Comparison of ENCODE assay signal across 14 cellular contexts in the genomic region with DNA sequence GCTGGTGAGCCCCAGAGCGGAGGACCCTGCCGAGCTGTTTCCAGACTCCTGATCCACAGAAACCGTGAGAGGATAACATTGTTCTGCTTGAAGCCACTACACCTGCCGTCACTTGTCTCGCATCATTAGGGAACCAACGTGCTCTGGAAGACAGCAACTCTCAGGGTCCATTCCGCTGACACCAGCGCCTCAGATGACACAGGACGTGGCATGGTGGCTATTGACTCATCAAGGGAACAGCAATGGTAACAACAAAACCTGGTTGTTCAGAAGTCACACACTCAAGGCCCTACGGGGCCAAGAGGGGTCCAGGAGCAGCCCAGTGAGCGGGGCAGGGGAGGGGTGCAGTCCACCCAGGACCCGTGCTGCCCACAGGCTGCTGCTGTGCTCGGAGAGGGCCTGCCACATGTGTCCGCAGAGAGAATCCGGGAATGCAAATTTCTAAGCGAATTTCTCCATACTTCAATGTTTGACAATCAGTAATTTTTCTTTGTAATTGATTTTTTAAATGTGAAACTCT.
DNase-seq lines count a peak whose midpoint lies in the region; ATAC-seq, FAIRE-seq and TF ChIP-seq lines count a peak whose summit lies in the region.
"Had no signal": no experiment of that assay in that cellular context is flagged by ENCODE, and none has a peak within 500 bp of the region (broad histone marks: within the 10 kb centered on the region; RNA-seq: fewer than 3 reads in every experiment).

No MANE protein-coding gene starts in this region.

- H2BK5ac ChIP-seq in H1 (ENCODE audit: low read depth, low read length), result peak overlapping the region; percentile 60; the same call in 1 of the 2 replicates

- H3K4me3 ChIP-seq in H1 (ENCODE audit: extremely low read depth in 1 of 4, insufficient read depth in 2 of 4, low read depth in 3 of 4, low read length in 4 of 4) (no peak overlapping the region), upper lobe of right lung (no peak overlapping the region)
- H3K4me3 ChIP-seq: BLaER1, GM23338 had no signal

- no peak for FAIRE-seq in H1 (lab: Jason Lieb, UNC)
- FAIRE-seq: G401.6, GM18507 had no signal

- H3K4me2 ChIP-seq in H1 (ENCODE audit: insufficient read depth in 1 of 2, low read depth in 2 of 2, low read length in 2 of 2), result no peak overlapping the region
- H3K4me2 ChIP-seq: BLaER1, GM23338 had no signal

- H4K91ac ChIP-seq in H1 (replicated peaks; ENCODE audit: insufficient read length, low read length), result peak overlapping the region; percentile 14

- H3K4me1 ChIP-seq in H1 (replicated peaks in 1 of 4; ENCODE audit: control insufficient read depth in 3 of 4, insufficient read depth in 4 of 4, low read length in 3 of 4), result peaks cover 0 to 4% (median under 1%) of the 10 kb centered on the region in 4 experiments; a peak in 1 of 7 replicates
- no peaks in the 10 kb centered on the region for H3K4me1 ChIP-seq in upper lobe of right lung
- H3K4me1 ChIP-seq: BLaER1 had no signal

- TF ChIP-seq POLR2A in H1 (IDR thresholded peaks at IDR 0.05; ENCODE audit: control extremely low read depth in 1 of 2, low read depth in 2 of 2, low read length in 2 of 2), result no peak

- no peak for TF ChIP-seq EP300 in H1 (IDR thresholded peaks at IDR 0.05; ENCODE audit: borderline replicate concordance in 1 of 2, low read depth in 2 of 2, low read length in 2 of 2)

- no peak for TF ChIP-seq CTCF in H1 (IDR thresholded peaks at IDR 0.05; ENCODE audit: control extremely low read depth in 1 of 3, insufficient read depth in 1 of 3, low read depth in 1 of 3, low read length in 3 of 3)
- TF ChIP-seq CTCF in upper lobe of right lung (IDR thresholded peaks at IDR 0.05), result no peak

- no peak overlapping the region for H3K56ac ChIP-seq in H1 (replicated peaks; ENCODE audit: insufficient read length, low read depth, low read length)

- H4K20me1 ChIP-seq in H1 (replicated peaks in 1 of 2; ENCODE audit: control insufficient read depth in 1 of 2, insufficient read depth in 2 of 2, low read length in 2 of 2), result peaks cover 0 to 2% of the 10 kb centered on the region in 2 experiments
- H4K20me1 ChIP-seq: BLaER1 had no signal

- 0 out of 2 replicates have a peak overlapping the region, but pooled peaks have one; percentile 50 for H2BK12ac ChIP-seq in H1 (ENCODE audit: low read depth, low read length)

- H3K14ac ChIP-seq in H1 (ENCODE audit: insufficient read length), result no peak overlapping the region

- H2BK120ac ChIP-seq in H1 (replicated peaks; ENCODE audit: low read depth, low read length), result peak overlapping the region; percentile 16

- H3K79me2 ChIP-seq in H1 (ENCODE audit: control insufficient read depth in 1 of 2, insufficient read depth in 2 of 2, low read length in 2 of 2), result peaks cover 0 to 16% of the 10 kb centered on the region in 2 experiments; a peak in 2 of 4 replicates

- H2AFZ ChIP-seq in H1 (ENCODE audit: low read length), result no peak overlapping the region
- H2AFZ ChIP-seq: GM23338 had no signal

- H3K9ac ChIP-seq in H1 (replicated peaks in 1 of 4; ENCODE audit: extremely low read depth in 1 of 4, low read depth in 3 of 4, low read length in 3 of 4), result no peak overlapping the region; a peak in 1 of 7 replicates
- H3K9ac ChIP-seq: BLaER1 had no signal

- no peak overlapping the region for H3K18ac ChIP-seq in H1 (ENCODE audit: extremely low read depth, low read length)

- ATAC-seq in upper lobe of right lung (peak; percentile 20), esophagus mucosa (no peak), HG03159 (IDR thresholded peaks at IDR 0.05; ENCODE audit: unreplicated experiment) (no peak)
- ATAC-seq: GM23338 had no signal

- peak overlapping the region; percentile 70; the same call in 1 of the 2 replicates for H2AK5ac ChIP-seq in H1 (ENCODE audit: low read depth, low read length)

- H4K8ac ChIP-seq in H1 (ENCODE audit: extremely low read depth, insufficient read depth, low read length), result no peak overlapping the region; the same call in 1 of the 2 replicates

- H4K5ac ChIP-seq in H1 (ENCODE audit: insufficient read length, low read depth, low read length), result no peak overlapping the region

- 0 out of 2 replicates have a peak overlapping the region, but pooled peaks have one; percentile 61 for H2BK20ac ChIP-seq in H1 (ENCODE audit: low read length)

- no peak for TF ChIP-seq RAD21 in H1 (IDR thresholded peaks at IDR 0.05 in 1 of 2, conservative IDR thresholded peaks at IDR 0.05 in 1 of 2; ENCODE audit: low read depth in 2 of 2, low read length in 2 of 2)

- POLR2A ChIA-PET in H1 (lab: Charles Lee; ENCODE audit: partially characterized antibody), result interaction anchor here (0.8 kb wide), 1 partner anchor 9 kb away, joined by 4 read pairs; no protein-coding TSS in a partner anchor

- H3K36me3 ChIP-seq in H1 (ENCODE audit: control insufficient read depth in 2 of 4, insufficient read depth in 4 of 4, low read length in 3 of 4) (peaks cover 0 to 12% (median 0%) of the 10 kb centered on the region in 4 experiments; a peak in 1 of 8 replicates), upper lobe of right lung (no peaks in the 10 kb centered on the region)
- H3K36me3 ChIP-seq: BLaER1 had no signal

- no peak overlapping the region for H3K4ac ChIP-seq in H1 (replicated peaks; ENCODE audit: insufficient read length, low read depth, low read length)

- 88% methylated on average over 16 of the region's 16 CpGs; no CpG with 5 or more reads in 1 of the 2 experiments for WGBS in H1 (ENCODE audit: extremely low coverage in 1 of 2, insufficient coverage in 1 of 2, insufficient read length in 1 of 2, insufficient replicate concordance in 2 of 2, low coverage in 1 of 2, low lambda C conversion rate in 2 of 2, missing lambda C conversion rate in 1 of 2), 2 experiments

- H2BK15ac ChIP-seq in H1 (ENCODE audit: low read length), result peak overlapping the region; percentile 12; the same call in 1 of the 2 replicates

- no peak overlapping the region for H3K23ac ChIP-seq in H1 (ENCODE audit: insufficient read length)

- H3K9me3 ChIP-seq in H1 (ENCODE audit: insufficient read depth in 2 of 2, low read depth in 1 of 2, low read length in 1 of 2) (no peaks in the 10 kb centered on the region; a peak in 1 of 4 replicates), upper lobe of right lung (no peaks in the 10 kb centered on the region)
- H3K9me3 ChIP-seq: BLaER1 had no signal

- peaks cover 7% of the 10 kb centered on the region; the same call in 1 of the 2 replicates for H3K79me1 ChIP-seq in H1 (ENCODE audit: low read depth, low read length)

- peaks cover 16% of the 10 kb centered on the region; the same call in 1 of the 2 replicates for H3K23me2 ChIP-seq in H1 (ENCODE audit: low read depth, low read length)

- H3K27ac ChIP-seq in H1 (ENCODE audit: low read depth, low read length), result no peak overlapping the region
- H3K27ac ChIP-seq in upper lobe of right lung, result no peak overlapping the region
- H3K27ac ChIP-seq: BLaER1 had no signal

- no peaks in the 10 kb centered on the region for H3K27me3 ChIP-seq in H1 (replicated peaks in 1 of 4; ENCODE audit: control insufficient read depth in 3 of 4, extremely low read depth in 1 of 4, insufficient read depth in 3 of 4, low read length in 3 of 4)
- H3K27me3 ChIP-seq in upper lobe of right lung, result no peaks in the 10 kb centered on the region
- H3K27me3 ChIP-seq: BLaER1 had no signal

- intact Hi-C loops in upper lobe of right lung (cut with DNase I), result no loop called here

- peak; percentile 13 for DNase-seq in DMS79 (lab: John Stamatoyannopoulos, UW)
- peak; percentile 83 for DNase-seq in NCI-H345 (lab: John Stamatoyannopoulos, UW)
- DNase-seq in H1 (ENCODE audit: low read depth in 1 of 2, low spot score in 2 of 2), result no peak
- DNase-seq in upper lobe of right lung, result no peak
- no peak for DNase-seq in DMS 273 (lab: John Stamatoyannopoulos, UW; ENCODE audit: unreplicated experiment)
- DNase-seq: 8988T; CD4-positive, alpha-beta memory T cell; H7 had no signal

- CTCF ChIA-PET in H1 (lab: Charles Lee; ENCODE audit: partially characterized antibody), result no interaction called here

Comparison
In these comparisons a context has a peak if more than half of its experiments do, and no peak if none do; other contexts are left out.
1. DNase-seq: peak in DMS79 (single experiment) and NCI-H345 (single experiment); none in H1 (0 of 2), upper lobe of right lung (single experiment) and DMS 273 (single experiment).